ENCODE assay signal across 1 cellular context in the genomic region with DNA sequence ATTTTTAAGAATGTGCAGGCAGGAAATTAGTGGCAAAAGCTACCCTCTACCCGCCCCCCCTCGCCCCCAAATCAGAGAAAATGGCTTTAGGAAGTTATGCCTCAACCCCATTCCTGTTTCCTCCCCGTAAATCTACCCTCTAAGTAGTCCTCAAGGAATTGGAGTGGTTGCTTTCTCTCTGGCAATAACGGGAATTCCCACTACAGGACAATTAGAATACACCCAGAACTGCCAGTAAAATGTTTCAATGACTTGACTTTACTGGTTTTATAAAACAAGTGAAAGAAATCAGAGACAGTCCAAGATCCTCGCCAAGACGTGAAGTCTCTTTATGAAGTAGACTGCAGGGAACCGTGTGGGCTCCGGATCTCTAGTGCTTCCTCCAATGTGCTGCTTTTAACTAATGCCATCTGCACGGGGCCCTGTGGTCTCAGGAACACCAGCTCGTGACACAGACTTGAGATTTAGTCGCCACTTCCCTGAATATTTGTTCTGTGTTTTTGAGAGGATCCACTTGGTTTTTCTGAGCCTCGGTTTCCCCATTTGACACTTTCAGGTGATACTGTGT.
TF ChIP-seq lines count a peak whose summit lies in the region.

No MANE protein-coding gene starts in this region.

TF ChIP-seq in H1, 55 proteins besides CTCF, POLR2A, EP300 and RAD21:
- TF ChIP-seq NANOG (IDR thresholded peaks at IDR 0.05; ENCODE audit: insufficient read depth, low read depth, low read length, poor library complexity, severe bottlenecking) = no peak
- TF ChIP-seq JUN (IDR thresholded peaks at IDR 0.05; ENCODE audit: low read depth, low read length) = no peak
- TF ChIP-seq SIRT6 (IDR thresholded peaks at IDR 0.05; ENCODE audit: low read length) = no peak
- TF ChIP-seq RBBP5 (IDR thresholded peaks at IDR 0.05; ENCODE audit: borderline replicate concordance, low read depth, low read length) = no peak
- TF ChIP-seq FOSL1 (IDR thresholded peaks at IDR 0.05; ENCODE audit: insufficient read depth, low read depth, low read length) = no peak
- no peak for TF ChIP-seq HDAC6 (IDR thresholded peaks at IDR 0.05; ENCODE audit: low read depth, low read length)
- no peak for TF ChIP-seq BCL11A (IDR thresholded peaks at IDR 0.05; ENCODE audit: low read depth in 2 of 2, low read length in 2 of 2)
- TF ChIP-seq KDM4A (IDR thresholded peaks at IDR 0.05; ENCODE audit: low read depth, low read length, severe bottlenecking) = no peak
- no peak for TF ChIP-seq CHD1 (IDR thresholded peaks at IDR 0.05; ENCODE audit: low read depth, low read length)
